Comparison of ENCODE assay signal across 9 cellular contexts in genomic region chr19:5031231-5032100, GRCh38.
DNase-seq lines count a peak whose midpoint lies in the region; ATAC-seq and TF ChIP-seq lines count a peak whose summit lies in the region.
"Had no signal": no experiment of that assay in that cellular context is flagged by ENCODE, and none has a peak within 500 bp of the region (broad histone marks: within the 10 kb centered on the region; RNA-seq: fewer than 3 reads in every experiment).

No MANE protein-coding gene starts in this region.

- H3K4me2 ChIP-seq in neural progenitor cell: peak overlapping the region; percentile 36

- H3K27ac ChIP-seq in neural progenitor cell: no peak overlapping the region

- no peaks in the 10 kb centered on the region for H3K9me3 ChIP-seq in neural progenitor cell (ENCODE audit: low read depth)

- peaks cover 8% of the 10 kb centered on the region for H3K36me3 Mint-ChIP-seq in activated T-helper 1 cell treated with anti-CD3 and anti-CD28 coated beads, Interleukin-12 subunit alpha, Interleukin-12 subunit beta, Interleukin-2, Interleukin-4 antibody, amounts not matched to agents 30 ng/mL and 10 ng/mL and 1 ng/mL, durations not matched to agents 14 hours and 24 hours and 36 hours (ENCODE audit: low read depth)
- peaks cover 5% of the 10 kb centered on the region for H3K36me3 Mint-ChIP-seq in neural progenitor cell

- intact Hi-C loops in activated T-helper 1 cell treated with anti-CD3 and anti-CD28 coated beads, Interleukin-12 subunit alpha, Interleukin-12 subunit beta, Interleukin-2, Interleukin-4 antibody, amounts not matched to agents 30 ng/mL and 10 ng/mL and 1 ng/mL, durations not matched to agents 14 hours and 24 hours and 36 hours (cut with micrococcal nuclease): loop anchor here (1.0 kb wide), 3 partner anchors 30 to 222 kb away; no protein-coding TSS in a partner anchor

- peak; percentile 98 for DNase-seq in HuH-7.5 (ENCODE audit: low spot score)
- DNase-seq in RPMI7951 (ENCODE audit: low read depth): peak; percentile 68
- DNase-seq in activated T-helper 1 cell treated with anti-CD3 and anti-CD28 coated beads, Interleukin-12 subunit alpha, Interleukin-12 subunit beta, Interleukin-2, Interleukin-4 antibody, amounts not matched to agents 30 ng/mL and 10 ng/mL and 1 ng/mL, durations not matched to agents 14 hours and 24 hours and 36 hours (ENCODE audit: low spot score): peak; percentile 69
- peak; percentile 77 for DNase-seq in fibroblast of pulmonary artery (ENCODE audit: low read depth)
- peak; percentile 92 for DNase-seq in neural progenitor cell (ENCODE audit: low spot score)
- DNase-seq in stimulated activated naive CD8-positive, alpha-beta T cell treated with anti-CD3 and anti-CD28 coated beads, Interleukin-15, amount 100 ng/mL, for 72 hours: peak; percentile 80

- TF ChIP-seq CTCF in GM12874 (IDR thresholded peaks at IDR 0.05; ENCODE audit: insufficient read depth, low read depth, low read length) (peak; percentile 96), fibroblast of pulmonary artery (IDR thresholded peaks at IDR 0.05; ENCODE audit: low read length, missing control alignments) (peak; percentile 90), neural progenitor cell (IDR thresholded peaks at IDR 0.05) (peak; percentile 95)

- H3K4me1 Mint-ChIP-seq in activated T-helper 1 cell treated with anti-CD3 and anti-CD28 coated beads, Interleukin-12 subunit alpha, Interleukin-12 subunit beta, Interleukin-2, Interleukin-4 antibody, amounts not matched to agents 30 ng/mL and 10 ng/mL and 1 ng/mL, durations not matched to agents 14 hours and 24 hours and 36 hours (ENCODE audit: low read depth): no peaks in the 10 kb centered on the region
- H3K4me1 Mint-ChIP-seq in neural progenitor cell: peaks cover 12% of the 10 kb centered on the region
- H3K4me1 Mint-ChIP-seq in stimulated activated naive CD8-positive, alpha-beta T cell treated with anti-CD3 and anti-CD28 coated beads, Interleukin-15, amount 100 ng/mL, for 72 hours: peaks cover 22% of the 10 kb centered on the region

- H3K4me3 ChIP-seq in fibroblast of pulmonary artery (replicated peaks; ENCODE audit: low read depth, low read length): no peak overlapping the region
- H3K4me3 ChIP-seq in neural progenitor cell: no peak overlapping the region
- H3K4me3 ChIP-seq: skin epidermis had no signal

- H3K9ac ChIP-seq in neural progenitor cell: no peak overlapping the region

- no peak overlapping the region for H3K27ac Mint-ChIP-seq in activated T-helper 1 cell treated with anti-CD3 and anti-CD28 coated beads, Interleukin-12 subunit alpha, Interleukin-12 subunit beta, Interleukin-2, Interleukin-4 antibody, amounts not matched to agents 30 ng/mL and 10 ng/mL and 1 ng/mL, durations not matched to agents 14 hours and 24 hours and 36 hours
- H3K27ac Mint-ChIP-seq in neural progenitor cell: peak overlapping the region; percentile 60
- no peak overlapping the region for H3K27ac Mint-ChIP-seq in stimulated activated naive CD8-positive, alpha-beta T cell treated with anti-CD3 and anti-CD28 coated beads, Interleukin-15, amount 100 ng/mL, for 72 hours

- H3K9me3 Mint-ChIP-seq in activated T-helper 1 cell treated with anti-CD3 and anti-CD28 coated beads, Interleukin-12 subunit alpha, Interleukin-12 subunit beta, Interleukin-2, Interleukin-4 antibody, amounts not matched to agents 30 ng/mL and 10 ng/mL and 1 ng/mL, durations not matched to agents 14 hours and 24 hours and 36 hours: no peaks in the 10 kb centered on the region
- no peaks in the 10 kb centered on the region for H3K9me3 Mint-ChIP-seq in neural progenitor cell
- no peaks in the 10 kb centered on the region for H3K9me3 Mint-ChIP-seq in stimulated activated naive CD8-positive, alpha-beta T cell treated with anti-CD3 and anti-CD28 coated beads, Interleukin-15, amount 100 ng/mL, for 72 hours

- H3K79me2 ChIP-seq in neural progenitor cell (ENCODE audit: low read depth): peaks cover 48% of the 10 kb centered on the region

- peaks cover 8% of the 10 kb centered on the region for H3F3A ChIP-seq in neural progenitor cell (ENCODE audit: low read depth)

- H3K27me3 ChIP-seq in neural progenitor cell: no peaks in the 10 kb centered on the region

- no peak overlapping the region for H3K4me3 Mint-ChIP-seq in activated T-helper 1 cell treated with anti-CD3 and anti-CD28 coated beads, Interleukin-12 subunit alpha, Interleukin-12 subunit beta, Interleukin-2, Interleukin-4 antibody, amounts not matched to agents 30 ng/mL and 10 ng/mL and 1 ng/mL, durations not matched to agents 14 hours and 24 hours and 36 hours
- H3K4me3 Mint-ChIP-seq in neural progenitor cell: no peak overlapping the region
- no peak overlapping the region for H3K4me3 Mint-ChIP-seq in stimulated activated naive CD8-positive, alpha-beta T cell treated with anti-CD3 and anti-CD28 coated beads, Interleukin-15, amount 100 ng/mL, for 72 hours

- peaks cover 6% of the 10 kb centered on the region for H3K4me1 ChIP-seq in neural progenitor cell

- ATAC-seq in stimulated activated naive CD8-positive, alpha-beta T cell treated with anti-CD3 and anti-CD28 coated beads, Interleukin-15, amount 100 ng/mL, for 72 hours: peak; percentile 86
- ATAC-seq in HG03135 (IDR thresholded peaks at IDR 0.05; ENCODE audit: unreplicated experiment): no peak

- H4K20me1 ChIP-seq in neural progenitor cell (ENCODE audit: low read depth): peaks cover 76% of the 10 kb centered on the region

- no peaks in the 10 kb centered on the region for H3K27me3 Mint-ChIP-seq in activated T-helper 1 cell treated with anti-CD3 and anti-CD28 coated beads, Interleukin-12 subunit alpha, Interleukin-12 subunit beta, Interleukin-2, Interleukin-4 antibody, amounts not matched to agents 30 ng/mL and 10 ng/mL and 1 ng/mL, durations not matched to agents 14 hours and 24 hours and 36 hours (ENCODE audit: insufficient read depth)
- peaks cover 2% of the 10 kb centered on the region for H3K27me3 Mint-ChIP-seq in neural progenitor cell (ENCODE audit: insufficient read depth, low read depth)
- H3K27me3 Mint-ChIP-seq in stimulated activated naive CD8-positive, alpha-beta T cell treated with anti-CD3 and anti-CD28 coated beads, Interleukin-15, amount 100 ng/mL, for 72 hours: no peaks in the 10 kb centered on the region

- no peak overlapping the region for H2AFZ ChIP-seq in neural progenitor cell (replicated peaks)

- no peaks in the 10 kb centered on the region for H3K36me3 ChIP-seq in neural progenitor cell
